Comparison of ENCODE assay signal across 21 cellular contexts in genomic region chrX:56284269-56284668, GRCh38. TPM values are rescaled to one million over a fixed set of nuclear protein-coding genes. Genes with fewer than 3 reads are reported as not detected.
"Had no signal": no experiment of that assay in that cellular context is flagged by ENCODE, and none has a peak within 500 bp of the region (broad histone marks: within the 10 kb centered on the region; RNA-seq: fewer than 3 reads in every experiment).

No MANE protein-coding gene starts in this region.

- H3K36me3 ChIP-seq: brain microvascular endothelial cell had no signal

- DNase-seq: activated CD4-positive, alpha-beta T cell treated with anti-CD3 and anti-CD28 coated beads for 4 hours; activated CD8-positive, alpha-beta memory T cell treated with anti-CD3 and anti-CD28 coated beads, Interleukin-2, amount 50 U/mL, for 4 hours; activated CD8-positive, alpha-beta T cell treated with anti-CD3 and anti-CD28 coated beads for 36 hours; activated gamma-delta T cell treated with Interleukin-2 at 50 U/mL for 16 hours; activated naive CD4-positive, alpha-beta T cell treated with anti-CD3 and anti-CD28 coated beads, Interleukin-2, amount 10 ng/mL, durations not matched to agents 7 days and 5 days; activated naive CD8-positive, alpha-beta T cell treated with anti-CD3 and anti-CD28 coated beads for 36 hours; activated T-cell treated with anti-CD3 and anti-CD28 coated beads, Interleukin-2, amount 50 U/mL, for 72 hours; brain microvascular endothelial cell; cerebellar nuclear complex; KG1; NCI-H1105; NCI-H1436; NCI-H187 treated with DMSO at 0.1 percent for 48 hours; NCI-H2081 treated with DMSO at 0.1 percent for 48 hours; NCI-H446; NCI-H774; OCI-M1; Right ventricle myocardium superior; RPMI8226 had no signal

- H3K27ac ChIP-seq: brain microvascular endothelial cell, cardiac muscle cell had no signal

- H3K4me3 ChIP-seq: cardiac muscle cell had no signal

RNA-seq across cellular contexts. Expression of gene KLF8, which starts 52.1 kb away (rescaled TPM):
- total RNA-seq: SK-MEL-5 had no signal
